Comparison of ENCODE assay signal across 1 cellular context in the genomic region with DNA sequence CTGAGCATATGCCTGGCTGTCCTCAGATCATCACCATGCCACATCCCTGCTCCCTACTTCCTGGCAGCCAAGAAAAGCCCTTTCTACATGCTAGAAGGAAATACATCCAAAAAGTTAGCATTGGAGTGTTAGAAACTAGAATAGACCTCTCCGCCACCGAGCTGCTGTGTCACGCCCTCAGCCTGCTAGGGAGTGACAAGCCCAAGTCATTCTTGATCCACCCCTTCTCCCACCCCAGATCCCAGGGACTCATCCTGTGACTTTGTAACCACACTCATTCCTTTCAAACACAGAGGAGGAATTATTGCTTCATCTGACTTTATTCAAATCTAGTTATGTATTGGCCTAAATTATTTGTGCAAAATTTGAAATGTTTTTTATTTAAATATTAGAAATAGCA.
TF ChIP-seq lines count a peak whose summit lies in the region.

No MANE protein-coding gene starts in this region.

TF ChIP-seq in HCT116, 20 proteins besides CTCF, POLR2A, EP300 and RAD21:
- TF ChIP-seq ZFX (IDR thresholded peaks at IDR 0.05) (no peak), SP1 (IDR thresholded peaks at IDR 0.05; ENCODE audit: low read depth) (no peak), ELF1 (IDR thresholded peaks at IDR 0.05; ENCODE audit: borderline replicate concordance, low read depth) (no peak), EZH2phosphoT487 (IDR thresholded peaks at IDR 0.05; ENCODE audit: borderline replicate concordance) (no peak), YY1 (IDR thresholded peaks at IDR 0.05; ENCODE audit: extremely low read depth, insufficient replicate concordance, low read depth, low read length) (no peak), SIN3A (IDR thresholded peaks at IDR 0.05; ENCODE audit: low read depth) (no peak), POLR2AphosphoS5 (IDR thresholded peaks at IDR 0.05; ENCODE audit: low read depth, low read length) (no peak), JUND (IDR thresholded peaks at IDR 0.05) (no peak), TCF7L2 (IDR thresholded peaks at IDR 0.05; ENCODE audit: borderline replicate concordance, extremely low read depth, insufficient read depth, insufficient read length) (no peak), CEBPB (IDR thresholded peaks at IDR 0.05; ENCODE audit: low read depth) (no peak), CBX3 (IDR thresholded peaks at IDR 0.05; ENCODE audit: low read depth) (no peak), FOSL1 (IDR thresholded peaks at IDR 0.05; ENCODE audit: low read depth) (no peak), SRF (IDR thresholded peaks at IDR 0.05; ENCODE audit: low read depth) (no peak), EGR1 (IDR thresholded peaks at IDR 0.05; ENCODE audit: low read depth) (no peak), ZNF274 (IDR thresholded peaks at IDR 0.05; ENCODE audit: low read depth, low read length) (no peak), EZH2 (IDR thresholded peaks at IDR 0.05) (no peak)
- TF ChIP-seq, protein P1, sequence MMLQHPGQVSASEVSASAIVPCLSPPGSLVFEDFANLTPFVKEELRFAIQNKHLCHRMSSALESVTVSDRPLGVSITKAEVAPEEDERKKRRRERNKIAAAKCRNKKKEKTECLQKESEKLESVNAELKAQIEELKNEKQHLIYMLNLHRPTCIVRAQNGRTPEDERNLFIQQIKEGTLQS (IDR thresholded peaks at IDR 0.05) = no peak
- TF ChIP-seq, protein P2, sequence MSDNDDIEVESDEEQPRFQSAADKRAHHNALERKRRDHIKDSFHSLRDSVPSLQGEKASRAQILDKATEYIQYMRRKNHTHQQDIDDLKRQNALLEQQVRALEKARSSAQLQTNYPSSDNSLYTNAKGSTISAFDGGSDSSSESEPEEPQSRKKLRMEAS (IDR thresholded peaks at IDR 0.05) = no peak
- TF ChIP-seq, protein P3, sequence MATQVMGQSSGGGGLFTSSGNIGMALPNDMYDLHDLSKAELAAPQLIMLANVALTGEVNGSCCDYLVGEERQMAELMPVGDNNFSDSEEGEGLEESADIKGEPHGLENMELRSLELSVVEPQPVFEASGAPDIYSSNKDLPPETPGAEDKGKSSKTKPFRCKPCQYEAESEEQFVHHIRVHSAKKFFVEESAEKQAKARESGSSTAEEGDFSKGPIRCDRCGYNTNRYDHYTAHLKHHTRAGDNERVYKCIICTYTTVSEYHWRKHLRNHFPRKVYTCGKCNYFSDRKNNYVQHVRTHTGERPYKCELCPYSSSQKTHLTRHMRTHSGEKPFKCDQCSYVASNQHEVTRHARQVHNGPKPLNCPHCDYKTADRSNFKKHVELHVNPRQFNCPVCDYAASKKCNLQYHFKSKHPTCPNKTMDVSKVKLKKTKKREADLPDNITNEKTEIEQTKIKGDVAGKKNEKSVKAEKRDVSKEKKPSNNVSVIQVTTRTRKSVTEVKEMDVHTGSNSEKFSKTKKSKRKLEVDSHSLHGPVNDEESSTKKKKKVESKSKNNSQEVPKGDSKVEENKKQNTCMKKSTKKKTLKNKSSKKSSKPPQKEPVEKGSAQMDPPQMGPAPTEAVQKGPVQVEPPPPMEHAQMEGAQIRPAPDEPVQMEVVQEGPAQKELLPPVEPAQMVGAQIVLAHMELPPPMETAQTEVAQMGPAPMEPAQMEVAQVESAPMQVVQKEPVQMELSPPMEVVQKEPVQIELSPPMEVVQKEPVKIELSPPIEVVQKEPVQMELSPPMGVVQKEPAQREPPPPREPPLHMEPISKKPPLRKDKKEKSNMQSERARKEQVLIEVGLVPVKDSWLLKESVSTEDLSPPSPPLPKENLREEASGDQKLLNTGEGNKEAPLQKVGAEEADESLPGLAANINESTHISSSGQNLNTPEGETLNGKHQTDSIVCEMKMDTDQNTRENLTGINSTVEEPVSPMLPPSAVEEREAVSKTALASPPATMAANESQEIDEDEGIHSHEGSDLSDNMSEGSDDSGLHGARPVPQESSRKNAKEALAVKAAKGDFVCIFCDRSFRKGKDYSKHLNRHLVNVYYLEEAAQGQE (IDR thresholded peaks at IDR 0.05; ENCODE audit: low read depth) = no peak
- TF ChIP-seq, protein P4, sequence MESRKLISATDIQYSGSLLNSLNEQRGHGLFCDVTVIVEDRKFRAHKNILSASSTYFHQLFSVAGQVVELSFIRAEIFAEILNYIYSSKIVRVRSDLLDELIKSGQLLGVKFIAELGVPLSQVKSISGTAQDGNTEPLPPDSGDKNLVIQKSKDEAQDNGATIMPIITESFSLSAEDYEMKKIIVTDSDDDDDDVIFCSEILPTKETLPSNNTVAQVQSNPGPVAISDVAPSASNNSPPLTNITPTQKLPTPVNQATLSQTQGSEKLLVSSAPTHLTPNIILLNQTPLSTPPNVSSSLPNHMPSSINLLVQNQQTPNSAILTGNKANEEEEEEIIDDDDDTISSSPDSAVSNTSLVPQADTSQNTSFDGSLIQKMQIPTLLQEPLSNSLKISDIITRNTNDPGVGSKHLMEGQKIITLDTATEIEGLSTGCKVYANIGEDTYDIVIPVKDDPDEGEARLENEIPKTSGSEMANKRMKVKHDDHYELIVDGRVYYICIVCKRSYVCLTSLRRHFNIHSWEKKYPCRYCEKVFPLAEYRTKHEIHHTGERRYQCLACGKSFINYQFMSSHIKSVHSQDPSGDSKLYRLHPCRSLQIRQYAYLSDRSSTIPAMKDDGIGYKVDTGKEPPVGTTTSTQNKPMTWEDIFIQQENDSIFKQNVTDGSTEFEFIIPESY (IDR thresholded peaks at IDR 0.05; ENCODE audit: extremely low read depth, insufficient replicate concordance, low read length) = no peak
